In the genomic region with DNA sequence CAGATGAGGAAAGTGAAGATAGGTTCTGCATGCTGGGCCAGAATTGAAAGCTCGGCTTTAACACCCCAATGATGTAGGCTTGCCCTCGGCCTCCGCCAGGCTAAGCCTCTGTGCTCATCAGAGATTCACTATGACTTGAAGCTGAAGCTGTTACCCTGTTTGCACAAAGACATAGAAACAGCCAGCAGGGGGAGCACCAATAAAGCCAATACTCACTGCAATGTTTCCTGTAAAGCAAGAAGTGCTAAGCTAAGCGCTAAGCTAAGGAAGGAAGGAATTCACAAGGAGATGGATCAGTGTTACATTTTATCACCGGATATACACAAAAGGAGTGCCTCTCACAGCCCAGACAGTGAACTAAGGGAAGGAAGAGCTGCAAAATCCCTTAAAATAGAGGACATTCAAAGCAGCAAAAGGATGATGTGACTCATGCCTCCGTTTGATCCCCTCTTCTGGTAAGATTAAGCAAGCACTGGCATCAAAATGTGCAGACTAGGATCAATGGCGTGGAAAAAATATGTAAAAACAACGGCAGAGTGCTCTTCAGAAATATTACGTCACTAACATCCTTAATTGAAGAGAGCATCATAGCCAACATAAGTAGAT, we compare ENCODE assay signal across 1 cellular context.
A peak's percentile ranks its signal among the peaks of the same experiment; 100 is the strongest.
TF ChIP-seq lines count a peak whose summit lies in the region.

No MANE protein-coding gene starts in this region.

TF ChIP-seq in K562, 482 proteins besides CTCF, POLR2A, EP300 and RAD21 (continued from another document):
- 0 out of 4 replicates have a peak, but pooled peaks of 1 of the 2 experiments have one; percentile 21 for TF ChIP-seq FOXK2 (conservative IDR thresholded peaks at IDR 0.05 in 1 of 2, IDR thresholded peaks at IDR 0.05 in 1 of 2; ENCODE audit: low read depth in 2 of 2)
- TF ChIP-seq, protein P1, sequence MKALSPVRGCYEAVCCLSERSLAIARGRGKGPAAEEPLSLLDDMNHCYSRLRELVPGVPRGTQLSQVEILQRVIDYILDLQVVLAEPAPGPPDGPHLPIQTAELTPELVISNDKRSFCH (CRISPR knock-in tag; IDR thresholded peaks at IDR 0.05) = no peak
- TF ChIP-seq, protein P1 (tag; IDR thresholded peaks at IDR 0.05) = no peak
- TF ChIP-seq TAF1 (IDR thresholded peaks at IDR 0.05; ENCODE audit: control insufficient read depth, extremely low read depth, insufficient read depth, low read length, severe bottlenecking) = no peak
- TF ChIP-seq, protein P2, sequence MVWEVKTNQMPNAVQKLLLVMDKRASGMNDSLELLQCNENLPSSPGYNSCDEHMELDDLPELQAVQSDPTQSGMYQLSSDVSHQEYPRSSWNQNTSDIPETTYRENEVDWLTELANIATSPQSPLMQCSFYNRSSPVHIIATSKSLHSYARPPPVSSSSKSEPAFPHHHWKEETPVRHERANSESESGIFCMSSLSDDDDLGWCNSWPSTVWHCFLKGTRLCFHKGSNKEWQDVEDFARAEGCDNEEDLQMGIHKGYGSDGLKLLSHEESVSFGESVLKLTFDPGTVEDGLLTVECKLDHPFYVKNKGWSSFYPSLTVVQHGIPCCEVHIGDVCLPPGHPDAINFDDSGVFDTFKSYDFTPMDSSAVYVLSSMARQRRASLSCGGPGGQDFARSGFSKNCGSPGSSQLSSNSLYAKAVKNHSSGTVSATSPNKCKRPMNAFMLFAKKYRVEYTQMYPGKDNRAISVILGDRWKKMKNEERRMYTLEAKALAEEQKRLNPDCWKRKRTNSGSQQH (CRISPR knock-in tag; IDR thresholded peaks at IDR 0.05) = no peak
- no peak for TF ChIP-seq SMAD1 (IDR thresholded peaks at IDR 0.05; ENCODE audit: low read depth, low read length, partially characterized antibody)
- peak; percentile 46 for TF ChIP-seq DEAF1 (CRISPR knock-in tag; IDR thresholded peaks at IDR 0.05)
- no peak for TF ChIP-seq ZNF518B (CRISPR knock-in tag; IDR thresholded peaks at IDR 0.05)
- TF ChIP-seq MAZ (CRISPR knock-in tag; conservative IDR thresholded peaks at IDR 0.05 in 1 of 2, IDR thresholded peaks at IDR 0.05 in 1 of 2) = no peak
- no peak for TF ChIP-seq NEUROD1 (IDR thresholded peaks at IDR 0.05; ENCODE audit: borderline replicate concordance, low read depth, low read length, partially characterized antibody)
- TF ChIP-seq MECOM (CRISPR knock-in tag; IDR thresholded peaks at IDR 0.05) = no peak
- TF ChIP-seq CHD1 (IDR thresholded peaks at IDR 0.05; ENCODE audit: low read length) = no peak
- no peak for TF ChIP-seq POLR3A (IDR thresholded peaks at IDR 0.05; ENCODE audit: borderline replicate concordance, extremely low read depth, insufficient read depth, insufficient read length)
- TF ChIP-seq, protein P3, sequence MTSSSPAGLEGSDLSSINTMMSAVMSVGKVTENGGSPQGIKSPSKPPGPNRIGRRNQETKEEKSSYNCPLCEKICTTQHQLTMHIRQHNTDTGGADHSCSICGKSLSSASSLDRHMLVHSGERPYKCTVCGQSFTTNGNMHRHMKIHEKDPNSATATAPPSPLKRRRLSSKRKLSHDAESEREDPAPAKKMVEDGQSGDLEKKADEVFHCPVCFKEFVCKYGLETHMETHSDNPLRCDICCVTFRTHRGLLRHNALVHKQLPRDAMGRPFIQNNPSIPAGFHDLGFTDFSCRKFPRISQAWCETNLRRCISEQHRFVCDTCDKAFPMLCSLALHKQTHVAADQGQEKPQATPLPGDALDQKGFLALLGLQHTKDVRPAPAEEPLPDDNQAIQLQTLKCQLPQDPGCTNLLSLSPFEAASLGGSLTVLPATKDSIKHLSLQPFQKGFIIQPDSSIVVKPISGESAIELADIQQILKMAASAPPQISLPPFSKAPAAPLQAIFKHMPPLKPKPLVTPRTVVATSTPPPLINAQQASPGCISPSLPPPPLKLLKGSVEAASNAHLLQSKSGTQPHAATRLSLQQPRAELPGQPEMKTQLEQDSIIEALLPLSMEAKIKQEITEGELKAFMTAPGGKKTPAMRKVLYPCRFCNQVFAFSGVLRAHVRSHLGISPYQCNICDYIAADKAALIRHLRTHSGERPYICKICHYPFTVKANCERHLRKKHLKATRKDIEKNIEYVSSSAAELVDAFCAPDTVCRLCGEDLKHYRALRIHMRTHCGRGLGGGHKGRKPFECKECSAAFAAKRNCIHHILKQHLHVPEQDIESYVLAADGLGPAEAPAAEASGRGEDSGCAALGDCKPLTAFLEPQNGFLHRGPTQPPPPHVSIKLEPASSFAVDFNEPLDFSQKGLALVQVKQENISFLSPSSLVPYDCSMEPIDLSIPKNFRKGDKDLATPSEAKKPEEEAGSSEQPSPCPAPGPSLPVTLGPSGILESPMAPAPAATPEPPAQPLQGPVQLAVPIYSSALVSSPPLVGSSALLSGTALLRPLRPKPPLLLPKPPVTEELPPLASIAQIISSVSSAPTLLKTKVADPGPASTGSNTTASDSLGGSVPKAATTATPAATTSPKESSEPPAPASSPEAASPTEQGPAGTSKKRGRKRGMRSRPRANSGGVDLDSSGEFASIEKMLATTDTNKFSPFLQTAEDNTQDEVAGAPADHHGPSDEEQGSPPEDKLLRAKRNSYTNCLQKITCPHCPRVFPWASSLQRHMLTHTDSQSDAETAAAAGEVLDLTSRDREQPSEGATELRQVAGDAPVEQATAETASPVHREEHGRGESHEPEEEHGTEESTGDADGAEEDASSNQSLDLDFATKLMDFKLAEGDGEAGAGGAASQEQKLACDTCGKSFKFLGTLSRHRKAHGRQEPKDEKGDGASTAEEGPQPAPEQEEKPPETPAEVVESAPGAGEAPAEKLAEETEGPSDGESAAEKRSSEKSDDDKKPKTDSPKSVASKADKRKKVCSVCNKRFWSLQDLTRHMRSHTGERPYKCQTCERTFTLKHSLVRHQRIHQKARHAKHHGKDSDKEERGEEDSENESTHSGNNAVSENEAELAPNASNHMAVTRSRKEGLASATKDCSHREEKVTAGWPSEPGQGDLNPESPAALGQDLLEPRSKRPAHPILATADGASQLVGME (CRISPR knock-in tag; IDR thresholded peaks at IDR 0.05) = no peak
- TF ChIP-seq SMC3 (conservative IDR thresholded peaks at IDR 0.05; ENCODE audit: insufficient read depth, low read depth, low read length) = peak; percentile 87
- TF ChIP-seq ZNF263 (CRISPR knock-in tag; IDR thresholded peaks at IDR 0.05; ENCODE audit: borderline replicate concordance) = no peak
- TF ChIP-seq, protein P4, sequence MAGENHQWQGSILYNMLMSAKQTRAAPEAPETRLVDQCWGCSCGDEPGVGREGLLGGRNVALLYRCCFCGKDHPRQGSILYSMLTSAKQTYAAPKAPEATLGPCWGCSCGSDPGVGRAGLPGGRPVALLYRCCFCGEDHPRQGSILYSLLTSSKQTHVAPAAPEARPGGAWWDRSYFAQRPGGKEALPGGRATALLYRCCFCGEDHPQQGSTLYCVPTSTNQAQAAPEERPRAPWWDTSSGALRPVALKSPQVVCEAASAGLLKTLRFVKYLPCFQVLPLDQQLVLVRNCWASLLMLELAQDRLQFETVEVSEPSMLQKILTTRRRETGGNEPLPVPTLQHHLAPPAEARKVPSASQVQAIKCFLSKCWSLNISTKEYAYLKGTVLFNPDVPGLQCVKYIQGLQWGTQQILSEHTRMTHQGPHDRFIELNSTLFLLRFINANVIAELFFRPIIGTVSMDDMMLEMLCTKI (IDR thresholded peaks at IDR 0.05; ENCODE audit: partially characterized antibody) = no peak
- TF ChIP-seq GTF2B (IDR thresholded peaks at IDR 0.05; ENCODE audit: extremely low read depth, insufficient read length) = no peak
- TF ChIP-seq, protein P5, sequence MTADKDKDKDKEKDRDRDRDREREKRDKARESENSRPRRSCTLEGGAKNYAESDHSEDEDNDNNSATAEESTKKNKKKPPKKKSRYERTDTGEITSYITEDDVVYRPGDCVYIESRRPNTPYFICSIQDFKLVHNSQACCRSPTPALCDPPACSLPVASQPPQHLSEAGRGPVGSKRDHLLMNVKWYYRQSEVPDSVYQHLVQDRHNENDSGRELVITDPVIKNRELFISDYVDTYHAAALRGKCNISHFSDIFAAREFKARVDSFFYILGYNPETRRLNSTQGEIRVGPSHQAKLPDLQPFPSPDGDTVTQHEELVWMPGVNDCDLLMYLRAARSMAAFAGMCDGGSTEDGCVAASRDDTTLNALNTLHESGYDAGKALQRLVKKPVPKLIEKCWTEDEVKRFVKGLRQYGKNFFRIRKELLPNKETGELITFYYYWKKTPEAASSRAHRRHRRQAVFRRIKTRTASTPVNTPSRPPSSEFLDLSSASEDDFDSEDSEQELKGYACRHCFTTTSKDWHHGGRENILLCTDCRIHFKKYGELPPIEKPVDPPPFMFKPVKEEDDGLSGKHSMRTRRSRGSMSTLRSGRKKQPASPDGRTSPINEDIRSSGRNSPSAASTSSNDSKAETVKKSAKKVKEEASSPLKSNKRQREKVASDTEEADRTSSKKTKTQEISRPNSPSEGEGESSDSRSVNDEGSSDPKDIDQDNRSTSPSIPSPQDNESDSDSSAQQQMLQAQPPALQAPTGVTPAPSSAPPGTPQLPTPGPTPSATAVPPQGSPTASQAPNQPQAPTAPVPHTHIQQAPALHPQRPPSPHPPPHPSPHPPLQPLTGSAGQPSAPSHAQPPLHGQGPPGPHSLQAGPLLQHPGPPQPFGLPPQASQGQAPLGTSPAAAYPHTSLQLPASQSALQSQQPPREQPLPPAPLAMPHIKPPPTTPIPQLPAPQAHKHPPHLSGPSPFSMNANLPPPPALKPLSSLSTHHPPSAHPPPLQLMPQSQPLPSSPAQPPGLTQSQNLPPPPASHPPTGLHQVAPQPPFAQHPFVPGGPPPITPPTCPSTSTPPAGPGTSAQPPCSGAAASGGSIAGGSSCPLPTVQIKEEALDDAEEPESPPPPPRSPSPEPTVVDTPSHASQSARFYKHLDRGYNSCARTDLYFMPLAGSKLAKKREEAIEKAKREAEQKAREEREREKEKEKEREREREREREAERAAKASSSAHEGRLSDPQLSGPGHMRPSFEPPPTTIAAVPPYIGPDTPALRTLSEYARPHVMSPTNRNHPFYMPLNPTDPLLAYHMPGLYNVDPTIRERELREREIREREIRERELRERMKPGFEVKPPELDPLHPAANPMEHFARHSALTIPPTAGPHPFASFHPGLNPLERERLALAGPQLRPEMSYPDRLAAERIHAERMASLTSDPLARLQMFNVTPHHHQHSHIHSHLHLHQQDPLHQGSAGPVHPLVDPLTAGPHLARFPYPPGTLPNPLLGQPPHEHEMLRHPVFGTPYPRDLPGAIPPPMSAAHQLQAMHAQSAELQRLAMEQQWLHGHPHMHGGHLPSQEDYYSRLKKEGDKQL (CRISPR knock-in tag; IDR thresholded peaks at IDR 0.05; ENCODE audit: borderline replicate concordance) = no peak
